1 cellular context compared by ENCODE assay signal in genomic region chr2:97669448-97669847, GRCh38.
TF ChIP-seq lines count a peak whose summit lies in the region.

C2orf92 (plus strand) TSS chr2:97669713; CDS start chr2:97669789, 76 bp downstream.

TF ChIP-seq in GM23338, 12 proteins besides CTCF, POLR2A, EP300 and RAD21 (continued from another document):
- no peak for TF ChIP-seq REST (IDR thresholded peaks at IDR 0.05; ENCODE audit: unreplicated experiment)
- no peak for TF ChIP-seq CREB1 (CRISPR knock-in tag; IDR thresholded peaks at IDR 0.05; ENCODE audit: low read depth)
- no peak for TF ChIP-seq NANOG (IDR thresholded peaks at IDR 0.05; ENCODE audit: borderline replicate concordance)
- no peak for TF ChIP-seq STAT1 (IDR thresholded peaks at IDR 0.05; ENCODE audit: unreplicated experiment)
- TF ChIP-seq POLR2AphosphoS5 (IDR thresholded peaks at IDR 0.05; ENCODE audit: low read depth): no peak
- TF ChIP-seq ZNF114 (CRISPR knock-in tag; IDR thresholded peaks at IDR 0.05): no peak
- TF ChIP-seq ETS1 (IDR thresholded peaks at IDR 0.05): no peak
- no peak for TF ChIP-seq JUNB (IDR thresholded peaks at IDR 0.05; ENCODE audit: unreplicated experiment)
